In genomic region chr6:34696739-34697543, GRCh38 we compare ENCODE assay signal across 8 cellular contexts. TPM values are rescaled to one million over a fixed set of nuclear protein-coding genes. Genes with fewer than 3 reads are reported as not detected.
A peak's percentile ranks its signal among the peaks of the same experiment; 100 is the strongest.
DNase-seq lines count a peak whose midpoint lies in the region; ATAC-seq and TF ChIP-seq lines count a peak whose summit lies in the region.

Gene ILRUN, minus strand, starts transcription at chr6:34696767. Its CDS starts 164 bp downstream, at chr6:34696603.

- TF ChIP-seq CTCF in right atrium auricular region (IDR thresholded peaks at IDR 0.05) = no peak
- TF ChIP-seq CTCF in psoas muscle (IDR thresholded peaks at IDR 0.05) = no peak

- H3K4me1 ChIP-seq in right atrium auricular region (peaks cover 0 to 31% of the 10 kb centered on the region in 2 donors), psoas muscle (peaks cover 31% of the 10 kb centered on the region), urinary bladder (ENCODE audit: insufficient read depth) (no peaks in the 10 kb centered on the region)

- H3K9me3 ChIP-seq in right atrium auricular region = no peaks in the 10 kb centered on the region
- no peaks in the 10 kb centered on the region for H3K9me3 ChIP-seq in psoas muscle

- H3K27ac ChIP-seq in right atrium auricular region (peak within 1 kb of the TSS; percentile 92 to 98), psoas muscle (peak within 1 kb of the TSS; percentile 96), urinary bladder (ENCODE audit: low read depth) (peak within 1 kb of the TSS; percentile 87)

- DNase-seq in NCI-H1930 (lab: John Stamatoyannopoulos, UW) (peak; percentile 91 to 95), anterior cingulate cortex (lab: John Stamatoyannopoulos, UW) (peak; percentile 77 to 97 (median 94)), right atrium auricular region (ENCODE audit: low spot score) (peak; percentile 98), psoas muscle (peak; percentile 96 to 98)

- intact Hi-C loops in T-helper 2 cell treated with Interferon-gamma antibody and Interleukin-4, amounts not matched to agents 100 ng/mL and 5 ng/mL, for 36 hours (cut with micrococcal nuclease) = loop anchor here (1.0 to 10.0 kb wide), 4 partner anchors 23 to 272 kb away; partner anchors contain the start of genes RPS10 and SNRPC
- intact Hi-C loops in psoas muscle (cut with DNase I) = loop anchor here (2.0 to 10.0 kb wide), 7 partner anchors 35 to 758 kb away; partner anchors contain the start of genes SNRPC (in 2 of the 2) and FANCE (in 1 of the 2)

- H3K27me3 ChIP-seq in right atrium auricular region = no peaks in the 10 kb centered on the region
- H3K27me3 ChIP-seq in psoas muscle (ENCODE audit: insufficient read depth in 3 of 3, low read length in 2 of 3) = no peaks in the 10 kb centered on the region

- TF ChIP-seq POLR2A in GM15510 (IDR thresholded peaks at IDR 0.05; ENCODE audit: borderline replicate concordance, extremely low read depth, insufficient read length) = peak; percentile 53

- H3K4me3 ChIP-seq in right atrium auricular region (peak within 1 kb of the TSS; percentile 81 to 96), psoas muscle (peak within 1 kb of the TSS; percentile 99), urinary bladder (ENCODE audit: low read depth, low read length) (peak within 1 kb of the TSS; percentile 77)

- WGBS in psoas muscle, 3 donors = 3 to 4% (median 3%) methylated on average over 32 to 48 of the region's 49 CpGs
- WGBS in urinary bladder = 3% methylated on average over 49 of the region's 49 CpGs

- H3K36me3 ChIP-seq in right atrium auricular region (no peaks in the 10 kb centered on the region), psoas muscle (ENCODE audit: insufficient read depth in 1 of 2, low read depth in 1 of 2) (no peaks in the 10 kb centered on the region), urinary bladder (ENCODE audit: insufficient read depth) (peaks cover 1% of the 10 kb centered on the region)

- ATAC-seq in HG02938 (IDR thresholded peaks at IDR 0.05; ENCODE audit: unreplicated experiment) = peak; percentile 63
- ATAC-seq in psoas muscle = peak; percentile 94 to 96 (median 94)

RNA-seq across cellular contexts. Expression of gene ILRUN, which starts in this region (rescaled TPM):
- total RNA-seq in T-helper 2 cell treated with Interferon-gamma antibody and Interleukin-4, amounts not matched to agents 100 ng/mL and 5 ng/mL, for 36 hours = 74.2 and 77.1 TPM in 2 replicates
- 100 to 1,000 TPM in 1 of 2 donors, 10 to 100 TPM in 1; 89.8 to 114 TPM for total RNA-seq in right atrium auricular region
- 100 to 1,000 TPM; 129 to 191 (median 176) TPM for total RNA-seq in psoas muscle
- 100 to 1,000 TPM in 2 of 3 donors, 10 to 100 TPM in 1; 89.4 to 312 (median 131) TPM for polyA plus RNA-seq in psoas muscle
- 38.1 TPM for total RNA-seq in urinary bladder
- 76.0 TPM for polyA plus RNA-seq in urinary bladder

Comparison
In these comparisons a context has a peak if more than half of its experiments do, and no peak if none do; other contexts are left out.
1. Peak in every context shown above with its lines: DNase-seq, ATAC-seq, H3K4me3 ChIP-seq and H3K27ac ChIP-seq.